ENCODE assay signal across 32 cellular contexts in genomic region chr2:196258407-196258806, GRCh38.
"Had no signal": no experiment of that assay in that cellular context is flagged by ENCODE, and none has a peak within 500 bp of the region (broad histone marks: within the 10 kb centered on the region; RNA-seq: fewer than 3 reads in every experiment).

No MANE protein-coding gene starts in this region.

- H3K4me3 Mint-ChIP-seq: brain; naive B cell; stimulated activated memory B cell treated with anti-CD40 and anti-IgM and Interleukin-4, amounts not matched to agents 10 μg/mL and 1 μg/mL and 100 μg/mL, for 72 hours; T-helper 1 cell treated with Interleukin-12 subunit alpha and Interleukin-12 subunit beta and Interleukin-4 antibody, amounts not matched to agents 30 μg/mL and 1 μg/mL, for 36 hours had no signal

- H3K27ac ChIP-seq: ascending aorta, coronary artery, esophagus muscularis mucosa, ovary, sigmoid colon, thyroid gland, upper lobe of right lung, WERI-Rb-1 had no signal

- H3K27ac Mint-ChIP-seq: progenitor cell of endocrine pancreas had no signal

- H3K36me3 ChIP-seq: ascending aorta, ovary, sigmoid colon, thyroid gland, upper lobe of right lung, WERI-Rb-1 had no signal

- H3K9me3 Mint-ChIP-seq: brain; naive B cell; stimulated activated memory B cell treated with anti-CD40 and anti-IgM and Interleukin-4, amounts not matched to agents 10 μg/mL and 1 μg/mL and 100 μg/mL, for 72 hours; stimulated activated naive CD8-positive, alpha-beta T cell treated with anti-CD3 and anti-CD28 coated beads, Interleukin-15, amount 100 ng/mL, for 72 hours; T-helper 1 cell treated with Interleukin-12 subunit alpha and Interleukin-12 subunit beta and Interleukin-4 antibody, amounts not matched to agents 30 μg/mL and 1 μg/mL, for 36 hours had no signal

- H3K27me3 ChIP-seq: ascending aorta, dorsolateral prefrontal cortex, esophagus muscularis mucosa, ovary, sigmoid colon, thyroid gland, upper lobe of right lung had no signal

- ATAC-seq: activated CD4-positive, CD25-positive, alpha-beta regulatory T cell treated with anti-CD3 and anti-CD28 coated beads, Interleukin-2, amount 50 U/mL, for 24 hours; left colon; stimulated activated memory B cell treated with anti-CD40 and anti-IgM and Interleukin-4, amounts not matched to agents 10 μg/mL and 1 μg/mL and 100 μg/mL, for 72 hours; stimulated activated naive CD8-positive, alpha-beta T cell treated with anti-CD3 and anti-CD28 coated beads, Interleukin-15, amount 100 ng/mL, for 72 hours; upper lobe of right lung had no signal

- H3K4me1 ChIP-seq: ascending aorta, esophagus muscularis mucosa, sigmoid colon, thyroid gland had no signal

- H3K4me3 ChIP-seq: ascending aorta, coronary artery, dorsolateral prefrontal cortex, esophagus muscularis mucosa, ovary, sigmoid colon, thyroid gland, upper lobe of right lung had no signal

- H3K9me3 ChIP-seq: ascending aorta, esophagus muscularis mucosa, ovary, sigmoid colon, thyroid gland, upper lobe of right lung had no signal

- H3K36me3 Mint-ChIP-seq: naive B cell; stimulated activated memory B cell treated with anti-CD40 and anti-IgM and Interleukin-4, amounts not matched to agents 10 μg/mL and 1 μg/mL and 100 μg/mL, for 72 hours had no signal

- DNase-seq: activated CD4-positive, alpha-beta T cell treated with anti-CD3 and anti-CD28 coated beads for 48 hours; activated CD4-positive, alpha-beta T cell treated with anti-CD3 and anti-CD28 coated beads, Interleukin-2, amount 50 U/mL, for 48 hours; activated CD8-positive, alpha-beta memory T cell treated with anti-CD3 and anti-CD28 coated beads for 24 hours; activated gamma-delta T cell treated with Interleukin-2 at 50 U/mL for 16 hours; dorsolateral prefrontal cortex; islet precursor cell; left colon; mammary epithelial cell; naive B cell; ovary; sigmoid colon; small intestine; stimulated activated CD4-positive, alpha-beta T cell treated with anti-CD3 and anti-CD28 coated beads, Interleukin-1b, Interleukin-23, amount 100 ng/mL, for 48 hours; stimulated activated CD4-positive, alpha-beta T cell treated with anti-CD3 and anti-CD28 coated beads, Interleukin-4, amount 100 ng/mL, for 4 hours; stimulated activated CD8-positive, alpha-beta memory T cell treated with anti-CD3 and anti-CD28 coated beads, Interleukin-4, amount 100 ng/mL, for 48 hours; stimulated activated naive CD8-positive, alpha-beta T cell treated with anti-CD3 and anti-CD28 coated beads, Interleukin-15, amount 100 ng/mL, for 72 hours; SW 1271; T-helper 9 cell; thyroid gland; upper lobe of right lung; WERI-Rb-1 had no signal

- FAIRE-seq: frontal cortex, small intestine, TTC549 had no signal

- H3K27me3 Mint-ChIP-seq: activated naive CD8-positive, alpha-beta T cell; brain; naive B cell; progenitor cell of endocrine pancreas; stimulated activated memory B cell treated with anti-CD40 and anti-IgM and Interleukin-4, amounts not matched to agents 10 μg/mL and 1 μg/mL and 100 μg/mL, for 72 hours; stimulated activated naive CD8-positive, alpha-beta T cell treated with anti-CD3 and anti-CD28 coated beads, Interleukin-15, amount 100 ng/mL, for 72 hours had no signal
